Comparison of ENCODE assay signal across 8 cellular contexts in the genomic region with DNA sequence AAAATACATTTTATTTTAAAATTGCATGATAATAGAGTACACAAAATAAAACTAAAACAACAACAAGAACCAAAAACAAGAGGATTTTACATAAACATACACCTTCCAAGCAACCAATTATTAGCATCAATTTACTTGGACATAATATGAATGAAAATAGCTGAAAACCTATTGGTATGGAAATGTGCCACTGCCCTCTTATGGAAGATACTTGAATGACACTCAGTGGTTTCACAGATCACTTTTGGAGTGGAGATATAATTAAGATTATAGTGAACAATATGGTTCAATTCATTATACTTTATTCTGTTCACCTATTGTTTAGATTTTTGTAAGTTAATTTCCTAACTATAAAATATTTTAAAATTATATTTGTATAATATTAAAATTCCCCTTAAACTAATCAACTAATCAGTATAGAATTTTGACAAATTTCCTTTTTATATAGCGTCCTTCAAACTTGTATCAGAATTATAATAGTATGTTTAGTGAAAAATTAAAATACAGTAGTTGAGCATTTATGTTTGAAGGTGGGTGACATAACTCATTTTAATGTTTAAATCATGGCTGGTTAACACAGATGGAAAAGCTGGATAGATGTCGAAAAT.
DNase-seq lines count a peak whose midpoint lies in the region; ATAC-seq and TF ChIP-seq lines count a peak whose summit lies in the region.

No MANE protein-coding gene starts in this region.

- TF ChIP-seq CTCF in HFFc6 (IDR thresholded peaks at IDR 0.05), result peak; percentile 91
- TF ChIP-seq CTCF in gastroesophageal sphincter (IDR thresholded peaks at IDR 0.05), result peak in 3 of 4 experiments; percentile 26 to 46 (median 39)
- peak; percentile 24 to 45 for TF ChIP-seq CTCF in tibial artery (IDR thresholded peaks at IDR 0.05)

- no peak overlapping the region for H3K27ac Mint-ChIP-seq in activated CD4-positive, alpha-beta T cell treated with anti-CD3 and anti-CD28 coated beads, Interleukin-2, amount 10 ng/mL, durations not matched to agents 24 days and 14 days
- H3K27ac Mint-ChIP-seq in HFFc6, result no peak overlapping the region

- H3K9me3 ChIP-seq in gastroesophageal sphincter, result no peaks in the 10 kb centered on the region
- H3K9me3 ChIP-seq in tibial artery, result no peaks in the 10 kb centered on the region

- H3K4me3 Mint-ChIP-seq in activated CD4-positive, alpha-beta T cell treated with anti-CD3 and anti-CD28 coated beads, Interleukin-2, amount 10 ng/mL, durations not matched to agents 24 days and 14 days, result no peak overlapping the region
- no peak overlapping the region for H3K4me3 Mint-ChIP-seq in HFFc6

- H3K9me3 Mint-ChIP-seq in activated CD4-positive, alpha-beta T cell treated with anti-CD3 and anti-CD28 coated beads, Interleukin-2, amount 10 ng/mL, durations not matched to agents 24 days and 14 days, result no peaks in the 10 kb centered on the region
- no peaks in the 10 kb centered on the region for H3K9me3 Mint-ChIP-seq in HFFc6

- TF ChIP-seq POLR2A in gastroesophageal sphincter (IDR thresholded peaks at IDR 0.05), result no peak

- H3K27me3 Mint-ChIP-seq in activated CD4-positive, alpha-beta T cell treated with anti-CD3 and anti-CD28 coated beads, Interleukin-2, amount 10 ng/mL, durations not matched to agents 24 days and 14 days, result peaks cover 2% of the 10 kb centered on the region
- H3K27me3 Mint-ChIP-seq in HFFc6 (ENCODE audit: insufficient read depth), result no peaks in the 10 kb centered on the region

- no peaks in the 10 kb centered on the region for H3K27me3 ChIP-seq in gastroesophageal sphincter
- H3K27me3 ChIP-seq in tibial artery, result no peaks in the 10 kb centered on the region

- no peak for TF ChIP-seq EP300 in gastroesophageal sphincter (IDR thresholded peaks at IDR 0.05)

- WGBS in gastroesophageal sphincter (ENCODE audit: low coverage in 1 of 2), 2 donors, result 92 to 100% methylated on average over 2 of the region's 2 CpGs

- ATAC-seq in gastroesophageal sphincter, result no peak

- peaks cover 3% of the 10 kb centered on the region for H3K4me1 Mint-ChIP-seq in activated CD4-positive, alpha-beta T cell treated with anti-CD3 and anti-CD28 coated beads, Interleukin-2, amount 10 ng/mL, durations not matched to agents 24 days and 14 days
- H3K4me1 Mint-ChIP-seq in HFFc6 (ENCODE audit: low read depth), result no peaks in the 10 kb centered on the region

- H3K36me3 Mint-ChIP-seq in activated CD4-positive, alpha-beta T cell treated with anti-CD3 and anti-CD28 coated beads, Interleukin-2, amount 10 ng/mL, durations not matched to agents 24 days and 14 days (ENCODE audit: low read depth), result no peaks in the 10 kb centered on the region
- H3K36me3 Mint-ChIP-seq in HFFc6 (ENCODE audit: low read depth), result no peaks in the 10 kb centered on the region

- no peak overlapping the region for H3K27ac ChIP-seq in gastroesophageal sphincter
- H3K27ac ChIP-seq in tibial artery, result no peak overlapping the region

- no peaks in the 10 kb centered on the region for H3K4me1 ChIP-seq in gastroesophageal sphincter
- H3K4me1 ChIP-seq in tibial artery, result no peaks in the 10 kb centered on the region

- peak; percentile 60 for DNase-seq in activated CD4-positive, alpha-beta T cell treated with anti-CD3 and anti-CD28 coated beads, Interleukin-2, amount 10 ng/mL, durations not matched to agents 24 days and 14 days
- no peak for DNase-seq in activated CD4-positive, alpha-beta T cell treated with anti-CD3 and anti-CD28 coated beads for 48 hours
- peak; percentile 53 for DNase-seq in HFFc6
- peak; percentile 57 for DNase-seq in NAMALWA (ENCODE audit: low spot score)
- DNase-seq in SKM-1 treated with dmso at 0.1 percent for 144 hours (lab: John Stamatoyannopoulos, UW; ENCODE audit: unreplicated experiment), result peak; percentile 14
- DNase-seq in tibial artery, result no peak
- DNase-seq in HK-2 (ENCODE audit: unreplicated experiment), result no peak

- H3K4me3 ChIP-seq in gastroesophageal sphincter (no peak overlapping the region), tibial artery (no peak overlapping the region)

- no peaks in the 10 kb centered on the region for H3K36me3 ChIP-seq in gastroesophageal sphincter
- no peaks in the 10 kb centered on the region for H3K36me3 ChIP-seq in tibial artery

- intact Hi-C loops in activated CD4-positive, alpha-beta T cell treated with anti-CD3 and anti-CD28 coated beads, Interleukin-2, amount 10 ng/mL, durations not matched to agents 24 days and 14 days (cut with micrococcal nuclease), result no loop called here
- intact Hi-C loops in tibial artery (cut with DNase I; ENCODE audit: low total_unique reads), result no loop called here

Comparison
In these comparisons a context has a peak if more than half of its experiments do, and no peak if none do; other contexts are left out.
1. DNase-seq: peak in activated CD4-positive, alpha-beta T cell treated with anti-CD3 and anti-CD28 coated beads, Interleukin-2, amount 10 ng/mL, durations not matched to agents 24 days and 14 days (single experiment), HFFc6 (single experiment), NAMALWA (single experiment) and SKM-1 treated with dmso at 0.1 percent for 144 hours (single experiment); none in activated CD4-positive, alpha-beta T cell treated with anti-CD3 and anti-CD28 coated beads for 48 hours (single experiment), tibial artery (0 of 2) and HK-2 (single experiment).
2. CTCF ChIP-seq: peak in every context shown above with its lines; median percentile 91 in HFFc6; 39 in gastroesophageal sphincter; 34 in tibial artery.